Comparison of ENCODE assay signal across 8 cellular contexts in the genomic region with DNA sequence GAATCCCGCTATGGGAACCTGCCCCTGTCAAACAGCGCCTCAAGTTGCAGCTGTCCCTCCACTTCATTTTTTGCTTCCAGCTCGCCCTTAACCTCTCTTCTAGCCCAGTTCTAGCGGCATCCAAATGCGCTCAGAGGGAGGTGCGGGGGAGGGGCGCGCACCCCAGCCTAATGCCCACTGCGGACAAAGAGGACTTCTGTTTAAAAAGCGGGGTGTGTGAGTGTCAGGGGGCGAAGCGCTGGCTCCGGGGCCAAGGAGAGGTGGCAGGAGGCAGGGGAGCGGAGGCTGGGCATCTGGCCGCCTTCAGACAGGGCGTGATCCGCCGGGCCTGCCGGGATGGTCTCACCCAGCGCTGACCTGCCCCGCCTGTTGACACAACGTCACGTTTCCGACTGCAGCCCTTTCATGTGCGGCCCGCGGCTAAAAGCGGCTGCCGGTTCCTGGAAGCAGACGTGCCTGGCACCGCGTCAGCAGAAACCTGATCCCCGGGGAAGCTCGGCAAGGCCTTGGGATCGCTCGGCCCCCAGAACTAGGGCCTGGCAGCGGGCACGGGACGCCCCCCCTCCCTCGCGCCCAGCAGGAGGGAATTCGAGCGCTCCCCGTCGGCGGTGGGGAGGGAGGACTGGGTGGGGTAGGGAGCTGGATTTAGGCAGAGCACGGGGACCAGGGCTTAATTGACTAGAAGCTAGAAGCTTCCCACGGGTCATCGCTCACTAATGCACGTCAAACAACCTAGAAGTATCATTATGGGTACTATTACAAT. TPM values are rescaled to one million over a fixed set of nuclear protein-coding genes. Genes with fewer than 3 reads are reported as not detected.
DNase-seq lines count a peak whose midpoint lies in the region; ATAC-seq and TF ChIP-seq lines count a peak whose summit lies in the region.

No MANE protein-coding gene starts in this region.

- H3K79me2 ChIP-seq in smooth muscle cell (ENCODE audit: low read depth), result peaks cover 34% of the 10 kb centered on the region

- peaks cover 27% of the 10 kb centered on the region for H4K20me1 ChIP-seq in smooth muscle cell (ENCODE audit: low read depth)

- H3K4me3 ChIP-seq in WERI-Rb-1 (ENCODE audit: low read depth, low read length) (peak overlapping the region; percentile 43), cardiac fibroblast (replicated peaks in 1 of 2; ENCODE audit: low read depth in 2 of 2, low read length in 2 of 2) (peak overlapping the region; percentile 25 to 27), smooth muscle cell (peak overlapping the region; percentile 39)

- H3K9me3 ChIP-seq in WERI-Rb-1 (ENCODE audit: severe bottlenecking), result no peaks in the 10 kb centered on the region
- no peaks in the 10 kb centered on the region for H3K9me3 ChIP-seq in smooth muscle cell (replicated peaks; ENCODE audit: low read depth)

- H3F3A ChIP-seq in smooth muscle cell (ENCODE audit: low read depth), result peaks cover 33% of the 10 kb centered on the region

- H3K36me3 ChIP-seq in WERI-Rb-1 (peaks cover 30% of the 10 kb centered on the region), smooth muscle cell (ENCODE audit: low read depth) (no peaks in the 10 kb centered on the region)

- no peak overlapping the region for H2AFZ ChIP-seq in smooth muscle cell (ENCODE audit: low read depth)

- H3K4me1 ChIP-seq in smooth muscle cell (ENCODE audit: low read depth), result peaks cover 18% of the 10 kb centered on the region

- H3K9ac ChIP-seq in smooth muscle cell (ENCODE audit: low read depth), result peak overlapping the region; percentile 98

- H3K27me3 ChIP-seq in WERI-Rb-1 (ENCODE audit: insufficient read depth, low read depth, severe bottlenecking), result no peaks in the 10 kb centered on the region
- H3K27me3 ChIP-seq in smooth muscle cell (ENCODE audit: low read depth), result no peaks in the 10 kb centered on the region

- H3K4me2 ChIP-seq in smooth muscle cell, result peak overlapping the region; percentile 99

- ATAC-seq in HG02938 (IDR thresholded peaks at IDR 0.05; ENCODE audit: unreplicated experiment), result peak; percentile 58

- WGBS in smooth muscle cell (ENCODE audit: low lambda C conversion rate), result 2% methylated on average over 48 of the region's 50 CpGs

- H3K27ac ChIP-seq in WERI-Rb-1, result peak overlapping the region; percentile 84
- peak overlapping the region; percentile 99 for H3K27ac ChIP-seq in smooth muscle cell (ENCODE audit: low read depth)

- TF ChIP-seq CTCF in WERI-Rb-1 (IDR thresholded peaks at IDR 0.05; ENCODE audit: low read depth, low read length) (no peak), cardiac fibroblast (IDR thresholded peaks at IDR 0.05; ENCODE audit: low read depth, low read length) (peak; percentile 6), smooth muscle cell (IDR thresholded peaks at IDR 0.05; ENCODE audit: borderline replicate concordance, insufficient read depth, poor library complexity, severe bottlenecking) (no peak)

- DNase-seq in SIG-M5 treated with dmso at 0.1 percent for 504 hours (lab: John Stamatoyannopoulos, UW; ENCODE audit: unreplicated experiment) (peak; percentile 82), SIG-M5 (lab: John Stamatoyannopoulos, UW) (no peak), NCI-H2107 (lab: John Stamatoyannopoulos, UW) (peak; percentile 31), WERI-Rb-1 (peak; percentile 87), cardiac fibroblast (ENCODE audit: low read depth in 2 of 2) (peak; percentile 98 to 99), inferior parietal cortex (ENCODE audit: extremely low spot score) (peak; percentile 60), smooth muscle cell (lab: John Stamatoyannopoulos, UW; ENCODE audit: unreplicated experiment) (peak; percentile 76)

RNA-seq across cellular contexts. Expression of a gene that starts 7.6 kb away (rescaled TPM):
- total RNA-seq in smooth muscle cell, result 170 and 195 TPM in 2 replicates
- 209 and 241 TPM in 2 replicates for polyA plus RNA-seq in smooth muscle cell
